ENCODE assay signal across 9 cellular contexts in genomic region chr10:35409094-35409582, GRCh38.
A peak's percentile ranks its signal among the peaks of the same experiment; 100 is the strongest.
DNase-seq lines count a peak whose midpoint lies in the region; ATAC-seq and TF ChIP-seq lines count a peak whose summit lies in the region.
"Had no signal": no experiment of that assay in that cellular context is flagged by ENCODE, and none has a peak within 500 bp of the region (broad histone marks: within the 10 kb centered on the region; RNA-seq: fewer than 3 reads in every experiment).

No MANE protein-coding gene starts in this region.

- no peaks in the 10 kb centered on the region for H3K27me3 ChIP-seq in psoas muscle (ENCODE audit: insufficient read depth in 3 of 3, low read length in 2 of 3)

- TF ChIP-seq CTCF in AG09309 (IDR thresholded peaks at IDR 0.05; ENCODE audit: control insufficient read depth, insufficient read depth, low read depth, low read length, missing control alignments): no peak
- no peak for TF ChIP-seq CTCF in psoas muscle (IDR thresholded peaks at IDR 0.05)

- ATAC-seq in GM18909 (IDR thresholded peaks at IDR 0.05; ENCODE audit: poor library complexity, unreplicated experiment) (peak; percentile 59), psoas muscle (peak; percentile 99), GM18873 (IDR thresholded peaks at IDR 0.05; ENCODE audit: low FRiP score, unreplicated experiment) (no peak), HG02571 (IDR thresholded peaks at IDR 0.05; ENCODE audit: unreplicated experiment) (no peak), HG03025 (IDR thresholded peaks at IDR 0.05; ENCODE audit: low FRiP score, unreplicated experiment) (no peak)

- intact Hi-C loops in psoas muscle (cut with DNase I): loop anchor here in 1 of 2 donors (5.0 kb wide), 1 partner anchor 62 kb away; no protein-coding TSS in a partner anchor

- no peaks in the 10 kb centered on the region for H3K36me3 ChIP-seq in psoas muscle (ENCODE audit: insufficient read depth in 1 of 2, low read depth in 1 of 2)

- H3K4me3 ChIP-seq in AG09309 (ENCODE audit: control insufficient read depth, low read depth, low read length) (no peak overlapping the region), psoas muscle (no peak overlapping the region)

- H3K9me3 ChIP-seq in psoas muscle: no peaks in the 10 kb centered on the region

- peak; percentile 39 for DNase-seq in AG09309 (ENCODE audit: low read depth)
- DNase-seq in NCI-H82 treated with DMSO at 0.1 percent for 48 hours (lab: John Stamatoyannopoulos, UW; ENCODE audit: unreplicated experiment): peak; percentile 15
- peak; percentile 86 for DNase-seq in fibroblast of peridontal ligament (ENCODE audit: extremely low read depth)
- peak; percentile 48 to 78 for DNase-seq in psoas muscle
- DNase-seq: activated naive CD8-positive, alpha-beta T cell treated with anti-CD3 and anti-CD28 coated beads, Interleukin-2, amount 10 ng/mL, durations not matched to agents 7 days and 5 days had no signal

- 19 to 29% (median 25%) methylated on average over 2 of the region's 2 CpGs for WGBS in psoas muscle, 3 donors

- peak overlapping the region; percentile 64 for H3K27ac ChIP-seq in psoas muscle

- H3K4me1 ChIP-seq in psoas muscle: peaks cover 50% of the 10 kb centered on the region

Comparison
In these comparisons a context has a peak if more than half of its experiments do, and no peak if none do; other contexts are left out.
1. DNase-seq: peak in every context shown above with its lines; median percentile 86 in fibroblast of peridontal ligament; 63 in psoas muscle; 39 in AG09309; 15 in NCI-H82 treated with DMSO at 0.1 percent for 48 hours.
2. ATAC-seq: peak in GM18909 (single experiment) and psoas muscle (4 of 4); none in GM18873 (single experiment), HG02571 (single experiment) and HG03025 (single experiment).